Comparison of ENCODE assay signal across 17 cellular contexts in genomic region chr10:12839941-12840611, GRCh38.
A peak's percentile ranks its signal among the peaks of the same experiment; 100 is the strongest.
DNase-seq lines count a peak whose midpoint lies in the region; ATAC-seq and TF ChIP-seq lines count a peak whose summit lies in the region.
"Had no signal": no experiment of that assay in that cellular context is flagged by ENCODE, and none has a peak within 500 bp of the region (broad histone marks: within the 10 kb centered on the region; RNA-seq: fewer than 3 reads in every experiment).

No MANE protein-coding gene starts in this region.

- H3K27ac ChIP-seq in BLaER1 (no peak overlapping the region), heart left ventricle (peak overlapping the region in 3 of 12 donors; percentile 52 to 65 (median 52)), neural progenitor cell (no peak overlapping the region)
- H3K27ac ChIP-seq: GM23248 had no signal

- H3K4me3 ChIP-seq in BLaER1 (no peak overlapping the region), heart left ventricle (no peak overlapping the region), neural progenitor cell (no peak overlapping the region)
- H3K4me3 ChIP-seq: GM23248 had no signal

- H3K9me3 Mint-ChIP-seq in WTC11, result no peaks in the 10 kb centered on the region
- H3K9me3 Mint-ChIP-seq in neural progenitor cell, result no peaks in the 10 kb centered on the region
- H3K9me3 Mint-ChIP-seq: natural killer cell treated with Interleukin-12 subunit alpha and Interleukin-12 subunit beta and Interleukin-15 and Interleukin-18, amount 100 ng/mL, for 72 hours had no signal

- H2AFZ ChIP-seq in neural progenitor cell (replicated peaks), result no peak overlapping the region
- H2AFZ ChIP-seq: GM23248 had no signal

- H3K4me1 Mint-ChIP-seq in WTC11 (peaks cover 14% of the 10 kb centered on the region), neural progenitor cell (peaks cover 30% of the 10 kb centered on the region)

- no peak for DNase-seq in WTC11 (ENCODE audit: low spot score)
- peak in 1 of 5 donors; percentile 51 for DNase-seq in heart left ventricle
- DNase-seq in neural progenitor cell (ENCODE audit: low spot score), result no peak
- DNase-seq in activated effector memory CD4-positive, alpha-beta T cell treated with anti-CD3 and anti-CD28 coated beads, Interleukin-2, amount 50 U/mL, for 16 hours, result no peak
- no peak for DNase-seq in mucosa of gallbladder (ENCODE audit: low spot score)
- no peak for DNase-seq in OCI-M2 (lab: John Stamatoyannopoulos, UW; ENCODE audit: unreplicated experiment)
- DNase-seq in SKM-1 (lab: John Stamatoyannopoulos, UW; ENCODE audit: unreplicated experiment), result no peak
- DNase-seq: activated CD4-positive, alpha-beta T cell treated with anti-CD3 and anti-CD28 coated beads for 4 hours; activated naive CD4-positive, alpha-beta T cell; GM23248; left colon; NCI-H187 treated with DMSO at 0.1 percent for 48 hours; NCI-H510A treated with DMSO at 0.1 percent for 48 hours; stimulated activated CD4-positive, alpha-beta T cell treated with anti-CD3 and anti-CD28 coated beads, Interleukin-2, amount 100 ng/mL, for 48 hours; substantia nigra had no signal

- no peaks in the 10 kb centered on the region for H3K79me2 ChIP-seq in neural progenitor cell (ENCODE audit: low read depth)

- H3K4me3 Mint-ChIP-seq in WTC11, result no peak overlapping the region
- no peak overlapping the region for H3K4me3 Mint-ChIP-seq in neural progenitor cell
- H3K4me3 Mint-ChIP-seq: natural killer cell treated with Interleukin-12 subunit alpha and Interleukin-12 subunit beta and Interleukin-15 and Interleukin-18, amount 100 ng/mL, for 72 hours had no signal

- H3K27me3 ChIP-seq in BLaER1 (no peaks in the 10 kb centered on the region), heart left ventricle (no peaks in the 10 kb centered on the region), neural progenitor cell (no peaks in the 10 kb centered on the region)

- TF ChIP-seq POLR2A in heart left ventricle (IDR thresholded peaks at IDR 0.05), result no peak

- TF ChIP-seq CTCF in WTC11 (IDR thresholded peaks at IDR 0.05) (no peak), heart left ventricle (IDR thresholded peaks at IDR 0.05) (no peak), neural progenitor cell (IDR thresholded peaks at IDR 0.05) (no peak)

- H4K20me1 ChIP-seq in BLaER1 (no peaks in the 10 kb centered on the region), neural progenitor cell (ENCODE audit: low read depth) (no peaks in the 10 kb centered on the region)

- H3K9me3 ChIP-seq in BLaER1 (no peaks in the 10 kb centered on the region), heart left ventricle (no peaks in the 10 kb centered on the region), neural progenitor cell (ENCODE audit: low read depth) (no peaks in the 10 kb centered on the region)

- ATAC-seq in WTC11, result no peak
- peak; percentile 20 to 62 (median 38) for ATAC-seq in heart left ventricle
- ATAC-seq: left colon had no signal

- H3K4me1 ChIP-seq in BLaER1 (peaks cover 40% of the 10 kb centered on the region), heart left ventricle (peaks cover 0 to 28% (median 14%) of the 10 kb centered on the region in 12 donors), neural progenitor cell (peaks cover 9% of the 10 kb centered on the region)

- CTCF ChIA-PET in WTC11 (lab: Charles Lee), result interaction anchor here (0.8 to 1.8 kb wide), 4 partner anchors 10 to 30 kb away, joined by 3 to 5 read pairs (median 4); no protein-coding TSS in a partner anchor

- POLR2A ChIA-PET in WTC11 (lab: Charles Lee), result no interaction called here

- H3K27me3 Mint-ChIP-seq in WTC11 (ENCODE audit: low read depth), result no peaks in the 10 kb centered on the region
- peaks cover 4% of the 10 kb centered on the region for H3K27me3 Mint-ChIP-seq in neural progenitor cell (ENCODE audit: insufficient read depth, low read depth)

- H3K4me2 ChIP-seq in BLaER1, result peak overlapping the region; percentile 65
- H3K4me2 ChIP-seq in neural progenitor cell, result no peak overlapping the region

- H3K36me3 Mint-ChIP-seq in WTC11 (no peaks in the 10 kb centered on the region), neural progenitor cell (no peaks in the 10 kb centered on the region)
- H3K36me3 Mint-ChIP-seq: natural killer cell treated with Interleukin-12 subunit alpha and Interleukin-12 subunit beta and Interleukin-15 and Interleukin-18, amount 100 ng/mL, for 72 hours had no signal

- H3K9ac ChIP-seq in BLaER1 (no peak overlapping the region), neural progenitor cell (no peak overlapping the region)
- H3K9ac ChIP-seq: GM23248 had no signal

- no peak overlapping the region for H3K27ac Mint-ChIP-seq in WTC11
- H3K27ac Mint-ChIP-seq in neural progenitor cell, result peak overlapping the region; percentile 86
- H3K27ac Mint-ChIP-seq: natural killer cell treated with Interleukin-12 subunit alpha and Interleukin-12 subunit beta and Interleukin-15 and Interleukin-18, amount 100 ng/mL, for 72 hours had no signal

- intact Hi-C loops in heart left ventricle (cut with DNase I), result no loop called here

- no peaks in the 10 kb centered on the region for H3F3A ChIP-seq in neural progenitor cell (ENCODE audit: low read depth)

- 23 to 36% (median 28%) methylated on average over 9 of the region's 9 CpGs for WGBS in heart left ventricle, 4 donors

- H3K36me3 ChIP-seq in BLaER1, result no peaks in the 10 kb centered on the region
- H3K36me3 ChIP-seq in heart left ventricle, result no peaks in the 10 kb centered on the region
- H3K36me3 ChIP-seq in neural progenitor cell, result no peaks in the 10 kb centered on the region

TF ChIP-seq in WTC11, 78 proteins besides CTCF, POLR2A, EP300 and RAD21:
- TF ChIP-seq ZNF423 (CRISPR knock-in tag; IDR thresholded peaks at IDR 0.05) (peak; percentile 76; the same call in 1 of the 2 replicates), NFATC4 (CRISPR knock-in tag; IDR thresholded peaks at IDR 0.05) (no peak)
